ENCODE assay signal across 1 cellular context in genomic region chr11:86108890-86109638, GRCh38.
A peak's percentile ranks its signal among the peaks of the same experiment; 100 is the strongest.
TF ChIP-seq lines count a peak whose summit lies in the region.

No MANE protein-coding gene starts in this region.

TF ChIP-seq in K562, 482 proteins besides CTCF, POLR2A, EP300 and RAD21 (continued from another document and continues in another):
- TF ChIP-seq PRDM10 (IDR thresholded peaks at IDR 0.05; ENCODE audit: partially characterized antibody) (peak; percentile 83), TCF3 (CRISPR knock-in tag; IDR thresholded peaks at IDR 0.05) (0 out of 2 replicates have a peak, but pooled peaks have one; percentile 22), CTBP1 (IDR thresholded peaks at IDR 0.05; ENCODE audit: borderline replicate concordance) (peak; percentile 50), MECOM (CRISPR knock-in tag; IDR thresholded peaks at IDR 0.05) (no peak), CXXC5 (CRISPR knock-in tag; IDR thresholded peaks at IDR 0.05) (no peak), NCOA6 (IDR thresholded peaks at IDR 0.05) (no peak), MLLT1 (IDR thresholded peaks at IDR 0.05) (peak; percentile 89 to 92), JUND (IDR thresholded peaks at IDR 0.05; ENCODE audit: borderline replicate concordance, low read depth, low read length) (peak; percentile 43; the same call in 1 of the 2 replicates), JUND (tag; IDR thresholded peaks at IDR 0.05; ENCODE audit: borderline replicate concordance, low read depth, low read length) (no peak; the same call in 2 of the 3 replicates), MXD1 (CRISPR knock-in tag; IDR thresholded peaks at IDR 0.05; ENCODE audit: borderline replicate concordance, poor library complexity, severe bottlenecking) (no peak), E2F4 (CRISPR knock-in tag; IDR thresholded peaks at IDR 0.05; ENCODE audit: low read depth) (no peak), E2F6 (IDR thresholded peaks at IDR 0.05; ENCODE audit: borderline replicate concordance in 1 of 2, extremely low read depth in 1 of 2, insufficient read depth in 1 of 2, insufficient read length in 1 of 2, low read depth in 1 of 2, low read length in 1 of 2, poor library complexity in 1 of 2, severe bottlenecking in 1 of 2) (peak; percentile 34 to 40), ARHGAP35 (IDR thresholded peaks at IDR 0.05; ENCODE audit: partially characterized antibody) (no peak), BRF1 (IDR thresholded peaks at IDR 0.05; ENCODE audit: borderline replicate concordance, extremely low read depth, insufficient read length) (no peak), MBD1 (CRISPR knock-in tag; IDR thresholded peaks at IDR 0.05) (no peak), PHF8 (IDR thresholded peaks at IDR 0.05; ENCODE audit: borderline replicate concordance, low read length) (no peak; the same call in 1 of the 2 replicates), ZBTB11 (CRISPR knock-in tag; IDR thresholded peaks at IDR 0.05) (no peak), TBP (optimal IDR thresholded peaks at IDR 0.05; ENCODE audit: low read depth, low read length) (peak; percentile 40), MCM2 (IDR thresholded peaks at IDR 0.05; ENCODE audit: low read depth) (no peak), ZFX (CRISPR knock-in tag; IDR thresholded peaks at IDR 0.05) (no peak), ZNF830 (CRISPR knock-in tag; IDR thresholded peaks at IDR 0.05) (no peak), SP2 (IDR thresholded peaks at IDR 0.05; ENCODE audit: extremely low read depth, low read depth, low read length, poor library complexity, severe bottlenecking) (no peak), SUPT5H (IDR thresholded peaks at IDR 0.05) (peak; percentile 71), TAF1 (IDR thresholded peaks at IDR 0.05; ENCODE audit: control insufficient read depth, extremely low read depth, insufficient read depth, low read length, severe bottlenecking) (peak; percentile 59), ELK3 (CRISPR knock-in tag; IDR thresholded peaks at IDR 0.05) (no peak), NCOR1 (IDR thresholded peaks at IDR 0.05) (no peak), KDM4B (IDR thresholded peaks at IDR 0.05; ENCODE audit: borderline replicate concordance in 2 of 2, low read depth in 1 of 2) (no peak), SMARCC2 (IDR thresholded peaks at IDR 0.05; ENCODE audit: low read depth) (no peak), HDAC6 (IDR thresholded peaks at IDR 0.05; ENCODE audit: low read depth, low read length) (no peak), STAG1 (CRISPR knock-in tag; IDR thresholded peaks at IDR 0.05; ENCODE audit: borderline replicate concordance) (no peak), RBM22 (IDR thresholded peaks at IDR 0.05; ENCODE audit: low read depth, low read length, poor library complexity, severe bottlenecking) (no peak), PTTG1 (tag; IDR thresholded peaks at IDR 0.05; ENCODE audit: low read depth) (no peak), CEBPZ (IDR thresholded peaks at IDR 0.05; ENCODE audit: borderline replicate concordance, low read depth, low read length) (no peak)
